8 cellular contexts compared by ENCODE assay signal in genomic region chr2:37377187-37377532, GRCh38. TPM values are rescaled to one million over a fixed set of nuclear protein-coding genes. Genes with fewer than 3 reads are reported as not detected.
DNase-seq lines count a peak whose midpoint lies in the region; ATAC-seq and TF ChIP-seq lines count a peak whose summit lies in the region.

No MANE protein-coding gene starts in this region.

- H3K4me3 ChIP-seq in AG10803 (ENCODE audit: low read length), result peak overlapping the region; percentile 11; the same call in 1 of the 2 replicates
- no peak overlapping the region for H3K4me3 ChIP-seq in gastroesophageal sphincter
- no peak overlapping the region for H3K4me3 ChIP-seq in trophoblast cell (ENCODE audit: low read depth, low read length)

- no peak overlapping the region for H4K12ac ChIP-seq in trophoblast cell (ENCODE audit: low read depth, low read length)

- peak; percentile 46 for ATAC-seq in GM19351 (IDR thresholded peaks at IDR 0.05; ENCODE audit: unreplicated experiment)
- peak; percentile 73 for ATAC-seq in gastroesophageal sphincter
- no peak for ATAC-seq in GM21528 (IDR thresholded peaks at IDR 0.05; ENCODE audit: low FRiP score, unreplicated experiment)

- no peak for TF ChIP-seq CTCF in AG10803 (conservative IDR thresholded peaks at IDR 0.05; ENCODE audit: low read length)
- no peak for TF ChIP-seq CTCF in gastroesophageal sphincter (IDR thresholded peaks at IDR 0.05)

- no peak overlapping the region for H2BK120ac ChIP-seq in trophoblast cell (ENCODE audit: insufficient read depth, low read length, poor library complexity)

- H3K27me3 ChIP-seq in gastroesophageal sphincter, result no peaks in the 10 kb centered on the region
- no peaks in the 10 kb centered on the region for H3K27me3 ChIP-seq in trophoblast cell (ENCODE audit: insufficient read depth, low read length)

- no peak for TF ChIP-seq POLR2A in gastroesophageal sphincter (IDR thresholded peaks at IDR 0.05)

- DNase-seq in AG10803 (ENCODE audit: low read depth) (peak; percentile 83), NCI-H2196 (lab: John Stamatoyannopoulos, UW; ENCODE audit: unreplicated experiment) (peak; percentile 64), NCI-H69 (lab: John Stamatoyannopoulos, UW) (no peak), NCI-H146 treated with DMSO at 0.1 percent for 48 hours (lab: John Stamatoyannopoulos, UW; ENCODE audit: unreplicated experiment) (no peak), trophoblast cell (no peak)

- H2BK12ac ChIP-seq in trophoblast cell (ENCODE audit: low read length), result no peak overlapping the region

- peaks cover 2% of the 10 kb centered on the region for H3K79me1 ChIP-seq in trophoblast cell (ENCODE audit: low read length)

- H3K36me3 ChIP-seq in gastroesophageal sphincter (no peaks in the 10 kb centered on the region), trophoblast cell (ENCODE audit: control insufficient read depth in 1 of 2, insufficient read depth in 2 of 2, low read length in 2 of 2) (no peaks in the 10 kb centered on the region)

- no peak for TF ChIP-seq EP300 in gastroesophageal sphincter (IDR thresholded peaks at IDR 0.05)

- H3K18ac ChIP-seq in trophoblast cell (ENCODE audit: low read length), result no peak overlapping the region

- H3K9me3 ChIP-seq in gastroesophageal sphincter (no peaks in the 10 kb centered on the region), trophoblast cell (ENCODE audit: insufficient read depth, low read depth, low read length) (no peaks in the 10 kb centered on the region)

- peaks cover 0 to 9% (median 0%) of the 10 kb centered on the region in 3 donors for H3K4me1 ChIP-seq in gastroesophageal sphincter
- peaks cover 5 to 11% of the 10 kb centered on the region in 2 experiments for H3K4me1 ChIP-seq in trophoblast cell (ENCODE audit: control insufficient read depth in 1 of 2, insufficient read depth in 2 of 2, low read length in 2 of 2)

- WGBS in gastroesophageal sphincter (ENCODE audit: low coverage in 1 of 2), 2 donors, result 32 to 65% methylated on average over 3 of the region's 3 CpGs
- no CpG with 5 or more reads among the region's 3 CpGs for WGBS in trophoblast cell (ENCODE audit: extremely low coverage, insufficient coverage, insufficient read length)

- H3K27ac ChIP-seq in gastroesophageal sphincter (peak overlapping the region in 3 of 4 donors; percentile 44 to 63 (median 61)), trophoblast cell (ENCODE audit: low read depth, low read length) (no peak overlapping the region)

- no peak overlapping the region for H2BK5ac ChIP-seq in trophoblast cell (ENCODE audit: low read depth, low read length, poor library complexity)

- H2AK5ac ChIP-seq in trophoblast cell (ENCODE audit: low read length), result no peak overlapping the region

- H2AFZ ChIP-seq in trophoblast cell (ENCODE audit: insufficient read depth, low read length, poor library complexity), result no peak overlapping the region

- H4K8ac ChIP-seq in trophoblast cell (ENCODE audit: low read depth, low read length), result no peak overlapping the region

- no peak overlapping the region for H3K4ac ChIP-seq in trophoblast cell (ENCODE audit: low read depth, low read length)

- H3K14ac ChIP-seq in trophoblast cell (ENCODE audit: low read length), result no peak overlapping the region

- no peak overlapping the region for H4K91ac ChIP-seq in trophoblast cell (ENCODE audit: low read depth, low read length)

- H3K9ac ChIP-seq in trophoblast cell (ENCODE audit: low read length), result no peak overlapping the region

- no peak overlapping the region for H3K4me2 ChIP-seq in trophoblast cell (ENCODE audit: low read length)

- H3K23ac ChIP-seq in trophoblast cell (ENCODE audit: low read length), result no peak overlapping the region

- no peaks in the 10 kb centered on the region for H3K79me2 ChIP-seq in trophoblast cell (ENCODE audit: control insufficient read depth, insufficient read depth, low read length, poor library complexity)

RNA-seq across cellular contexts. Expression of gene QPCT, which starts 32.7 kb away (rescaled TPM):
- total RNA-seq in gastroesophageal sphincter, result 1 to 10 TPM; 1.5 to 5.2 (median 2.6) TPM
- 13.0 and 13.9 TPM in 2 replicates for polyA plus RNA-seq in trophoblast cell (2013)

RNA-seq across cellular contexts. Expression of gene PRKD3, which starts 52.5 kb away (rescaled TPM):
- 10 to 100 TPM; 29.3 to 40.3 (median 38.3) TPM for total RNA-seq in gastroesophageal sphincter
- polyA plus RNA-seq in trophoblast cell (2013), result 20.2 and 21.7 TPM in 2 replicates

Comparison
In these comparisons a context has a peak if more than half of its experiments do, and no peak if none do; other contexts are left out.
1. DNase-seq: peak in AG10803 (single experiment) and NCI-H2196 (single experiment); none in NCI-H69 (single experiment), NCI-H146 treated with DMSO at 0.1 percent for 48 hours (single experiment) and trophoblast cell (0 of 2).